In genomic region chrX:69362354-69362753, GRCh38 we compare ENCODE assay signal across 1 cellular context.
TF ChIP-seq lines count a peak whose summit lies in the region.

No MANE protein-coding gene starts in this region.

TF ChIP-seq in SK-N-SH, 30 proteins besides CTCF, POLR2A, EP300 and RAD21 (continued from another document):
- TF ChIP-seq ZBTB33 (IDR thresholded peaks at IDR 0.05; ENCODE audit: borderline replicate concordance, low read depth): no peak
- TF ChIP-seq YY1 (IDR thresholded peaks at IDR 0.05; ENCODE audit: low read depth): no peak
- TF ChIP-seq ELF1 (IDR thresholded peaks at IDR 0.05): no peak
- no peak for TF ChIP-seq FOXJ3 (CRISPR knock-in tag; IDR thresholded peaks at IDR 0.05)
- no peak for TF ChIP-seq RFX5 (IDR thresholded peaks at IDR 0.05; ENCODE audit: low read length)
- no peak for TF ChIP-seq TEAD4 (IDR thresholded peaks at IDR 0.05; ENCODE audit: borderline replicate concordance, insufficient read depth)
- no peak for TF ChIP-seq USF2 (IDR thresholded peaks at IDR 0.05; ENCODE audit: borderline replicate concordance, low read depth, low read length)
- no peak for TF ChIP-seq TAF1 (IDR thresholded peaks at IDR 0.05; ENCODE audit: borderline replicate concordance, low read depth, low read length)
- TF ChIP-seq MXI1 (IDR thresholded peaks at IDR 0.05; ENCODE audit: low read depth, low read length): no peak
- no peak for TF ChIP-seq REST (IDR thresholded peaks at IDR 0.05; ENCODE audit: low read depth, low read length)
- TF ChIP-seq RXRA (IDR thresholded peaks at IDR 0.05; ENCODE audit: borderline replicate concordance, low read depth): no peak
- no peak for TF ChIP-seq RCOR1 (IDR thresholded peaks at IDR 0.05; ENCODE audit: low read length)
- no peak for TF ChIP-seq GABPA (IDR thresholded peaks at IDR 0.05; ENCODE audit: low read depth)
- no peak for TF ChIP-seq CHD2 (IDR thresholded peaks at IDR 0.05; ENCODE audit: low read length, partially characterized antibody)
- no peak for TF ChIP-seq TCF12 (IDR thresholded peaks at IDR 0.05)
- TF ChIP-seq POLR2AphosphoS5 (IDR thresholded peaks at IDR 0.05; ENCODE audit: low read depth, low read length): no peak
- no peak for TF ChIP-seq NRF1 (IDR thresholded peaks at IDR 0.05; ENCODE audit: low read depth, low read length)
- no peak for TF ChIP-seq SMC3 (IDR thresholded peaks at IDR 0.05; ENCODE audit: low read depth, low read length)
- TF ChIP-seq NFIC (IDR thresholded peaks at IDR 0.05; ENCODE audit: borderline replicate concordance): no peak
